In the genomic region with DNA sequence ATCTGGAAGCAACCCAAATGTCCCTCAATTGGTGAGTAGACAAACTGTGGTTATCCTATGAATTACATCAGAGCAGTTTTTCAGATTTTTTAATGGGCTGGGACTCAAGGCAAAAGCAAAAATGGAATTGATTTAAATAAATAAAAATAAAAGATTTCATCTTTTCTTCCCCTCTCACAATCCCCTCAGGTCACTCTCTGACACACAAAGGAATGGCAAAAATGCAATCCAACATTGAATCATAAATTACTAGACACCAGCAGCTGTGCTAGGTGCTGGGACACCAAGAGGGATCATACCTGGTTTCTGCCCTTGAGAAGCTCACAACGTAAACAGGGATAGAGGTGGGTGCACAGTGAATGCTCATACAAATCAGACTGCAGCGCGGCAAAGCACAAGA, we compare ENCODE assay signal across 24 cellular contexts. TPM values are rescaled to one million over a fixed set of nuclear protein-coding genes. Genes with fewer than 3 reads are reported as not detected.
"Had no signal": no experiment of that assay in that cellular context is flagged by ENCODE, and none has a peak within 500 bp of the region (broad histone marks: within the 10 kb centered on the region; RNA-seq: fewer than 3 reads in every experiment).

No MANE protein-coding gene starts in this region.

- DNase-seq: cortex of kidney; effector CD8-positive, alpha-beta T cell; foreskin melanocyte; heart left ventricle; hippocampal formation; left ventricle myocardium superior; mesenchymal stem cell; midbrain; psoas muscle; retina; stimulated activated CD4-positive, alpha-beta T cell treated with anti-CD3 and anti-CD28 coated beads, Interleukin-2, amount 100 ng/mL, for 24 hours; stimulated activated CD4-positive, alpha-beta T cell treated with anti-CD3 and anti-CD28 coated beads, Interleukin-4, amount 100 ng/mL, for 4 hours; stimulated activated naive CD4-positive, alpha-beta T cell; stomach; substantia nigra had no signal

- H3K4me3 ChIP-seq: dorsolateral prefrontal cortex, heart left ventricle, lung, psoas muscle, stomach had no signal

- H3K9me3 Mint-ChIP-seq: natural killer cell treated with Interleukin-12 subunit alpha and Interleukin-12 subunit beta and Interleukin-15 and Interleukin-18, amount 100 ng/mL, for 72 hours had no signal

- H3K4me3 Mint-ChIP-seq: natural killer cell treated with Interleukin-12 subunit alpha and Interleukin-12 subunit beta and Interleukin-15 and Interleukin-18, amount 100 ng/mL, for 72 hours had no signal

- H3K36me3 ChIP-seq: heart left ventricle, stomach had no signal

- H3K27ac Mint-ChIP-seq: natural killer cell treated with Interleukin-12 subunit alpha and Interleukin-12 subunit beta and Interleukin-15 and Interleukin-18, amount 100 ng/mL, for 72 hours had no signal

- H3K36me3 Mint-ChIP-seq: natural killer cell treated with Interleukin-12 subunit alpha and Interleukin-12 subunit beta and Interleukin-15 and Interleukin-18, amount 100 ng/mL, for 72 hours had no signal

- FAIRE-seq: urothelium cell line had no signal

- H3K27me3 ChIP-seq: stomach had no signal

RNA-seq across cellular contexts. Expression of a gene that starts 58.8 kb away (rescaled TPM):
- total RNA-seq: dorsolateral prefrontal cortex; glomerular endothelial cell; kidney epithelial cell; left colon; lung; natural killer cell treated with Interleukin-12 subunit alpha and Interleukin-12 subunit beta and Interleukin-15 and Interleukin-18, amount 100 ng/mL, for 72 hours; sciatic nerve; skeletal muscle tissue; stomach had no signal
